ENCODE assay signal across 19 cellular contexts in the genomic region with DNA sequence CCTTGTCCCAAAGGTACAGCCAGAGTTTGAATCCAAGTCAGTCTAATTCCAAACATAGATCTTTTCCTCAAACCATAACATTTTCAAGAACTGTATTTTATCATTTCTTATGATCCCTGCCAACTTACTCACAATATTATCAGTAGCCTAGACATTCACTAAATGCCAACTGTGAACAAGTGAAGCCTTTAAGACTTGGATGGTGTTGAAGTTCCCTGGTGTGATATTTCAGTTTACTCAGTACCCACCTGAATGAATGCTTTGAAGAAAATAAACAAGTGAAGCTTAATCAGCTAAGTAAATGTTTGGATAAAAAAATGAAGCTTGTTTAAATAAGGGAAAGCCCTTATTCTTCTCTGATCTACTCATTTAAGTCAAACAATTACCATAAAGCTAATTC.
"Had no signal": no experiment of that assay in that cellular context is flagged by ENCODE, and none has a peak within 500 bp of the region (broad histone marks: within the 10 kb centered on the region; RNA-seq: fewer than 3 reads in every experiment).

No MANE protein-coding gene starts in this region.

- H2AFZ ChIP-seq: neural progenitor cell had no signal

- H3K4me3 ChIP-seq: lung, mucosa of descending colon, neural progenitor cell, prostate gland, right atrium auricular region, smooth muscle cell, suprapubic skin, transverse colon, upper lobe of right lung, uterus had no signal

- H3K9ac ChIP-seq: neural progenitor cell had no signal

- H3K9me3 ChIP-seq: mucosa of descending colon, prostate gland, right atrium auricular region, suprapubic skin, transverse colon, upper lobe of right lung, uterus had no signal

- DNase-seq: cortex of kidney; head of caudate nucleus; mucosa of descending colon; naive B cell; stimulated activated CD4-positive, alpha-beta T cell treated with anti-CD3 and anti-CD28 coated beads, Interleukin-12 subunit alpha, Interleukin-12 subunit beta, amount 100 ng/mL, for 4 hours; stimulated activated CD4-positive, alpha-beta T cell treated with anti-CD3 and anti-CD28 coated beads, Interleukin-1b, Interleukin-23, amount 100 ng/mL, for 48 hours; stimulated activated CD4-positive, alpha-beta T cell treated with anti-CD3 and anti-CD28 coated beads, Interleukin-4, amount 100 ng/mL, for 1 hour; stimulated activated CD8-positive, alpha-beta memory T cell treated with anti-CD3 and anti-CD28 coated beads, Interleukin-4, amount 100 ng/mL, for 48 hours; stimulated activated naive CD4-positive, alpha-beta T cell; stimulated activated naive CD8-positive, alpha-beta T cell treated with anti-CD3 and anti-CD28 coated beads, Interleukin-15, amount 100 ng/mL, for 72 hours; transverse colon; upper lobe of right lung; uterus had no signal

- H3K36me3 ChIP-seq: neural progenitor cell, prostate gland, right atrium auricular region, suprapubic skin, transverse colon, upper lobe of right lung, uterus had no signal

- H3K27ac ChIP-seq: neural progenitor cell, prostate gland, right atrium auricular region, suprapubic skin, transverse colon, upper lobe of right lung, uterus had no signal

- H3K4me2 ChIP-seq: neural progenitor cell, smooth muscle cell had no signal

- H3K27me3 ChIP-seq: neural progenitor cell, right atrium auricular region, suprapubic skin, transverse colon, upper lobe of right lung, uterus had no signal
